Comparison of ENCODE assay signal across 8 cellular contexts in genomic region chr20:17969884-17970409, GRCh38. TPM values are rescaled to one million over a fixed set of nuclear protein-coding genes. Genes with fewer than 3 reads are reported as not detected.
DNase-seq lines count a peak whose midpoint lies in the region; ATAC-seq and TF ChIP-seq lines count a peak whose summit lies in the region.

No MANE protein-coding gene starts in this region.

- peak; percentile 35 for DNase-seq in activated CD4-positive, alpha-beta T cell treated with anti-CD3 and anti-CD28 coated beads for 48 hours
- DNase-seq in activated CD4-positive, alpha-beta T cell treated with anti-CD3 and anti-CD28 coated beads, Interleukin-2, amount 50 U/mL, for 4 hours, result no peak
- peak; percentile 77 for DNase-seq in MM.1S
- peak; percentile 9 for DNase-seq in activated T-helper 1 cell treated with Interleukin-2 at 50 U/mL for 16 hours (ENCODE audit: low read depth)
- no peak for DNase-seq in osteocyte (ENCODE audit: extremely low spot score, unreplicated experiment)
- DNase-seq in NCI-H128 (lab: John Stamatoyannopoulos, UW; ENCODE audit: unreplicated experiment), result no peak

- H4K20me1 ChIP-seq in MM.1S (ENCODE audit: insufficient read depth, low read length), result peaks cover 17% of the 10 kb centered on the region

- ATAC-seq in gastroesophageal sphincter (no peak), GM21423 (IDR thresholded peaks at IDR 0.05; ENCODE audit: unreplicated experiment) (no peak)

- TF ChIP-seq CTCF in MM.1S (IDR thresholded peaks at IDR 0.05; ENCODE audit: low read length) (no peak), gastroesophageal sphincter (IDR thresholded peaks at IDR 0.05) (no peak), osteocyte (IDR thresholded peaks at IDR 0.05) (no peak)

- no peaks in the 10 kb centered on the region for H3K9me3 Mint-ChIP-seq in osteocyte (ENCODE audit: unreplicated experiment)

- H3K4me3 ChIP-seq in MM.1S (ENCODE audit: low read length), result peak overlapping the region; percentile 97
- peak overlapping the region; percentile 71 to 84 for H3K4me3 ChIP-seq in gastroesophageal sphincter

- H3K27me3 ChIP-seq in MM.1S (replicated peaks; ENCODE audit: insufficient read depth, low read length) (no peaks in the 10 kb centered on the region), gastroesophageal sphincter (no peaks in the 10 kb centered on the region)

- WGBS in gastroesophageal sphincter (ENCODE audit: low coverage in 1 of 2), 2 donors, result 0 to 12% methylated on average over 8 of the region's 9 CpGs

- peaks cover 13% of the 10 kb centered on the region for H3K36me3 Mint-ChIP-seq in osteocyte (ENCODE audit: unreplicated experiment)

- H2AFZ ChIP-seq in MM.1S (ENCODE audit: low read length), result peak overlapping the region; percentile 75; the same call in 1 of the 2 replicates

- H3K27ac ChIP-seq in MM.1S (ENCODE audit: low read length), result peak overlapping the region; percentile 99
- peak overlapping the region; percentile 71 to 98 (median 95) for H3K27ac ChIP-seq in gastroesophageal sphincter

- no peak for TF ChIP-seq EP300 in gastroesophageal sphincter (IDR thresholded peaks at IDR 0.05)

- H3K36me3 ChIP-seq in MM.1S (replicated peaks; ENCODE audit: insufficient read depth, low read length) (peaks cover 5% of the 10 kb centered on the region; the same call in 1 of the 2 replicates), gastroesophageal sphincter (no peaks in the 10 kb centered on the region)

- H3K4me1 ChIP-seq in MM.1S (ENCODE audit: low read length) (peaks cover 17% of the 10 kb centered on the region), gastroesophageal sphincter (peaks cover 0 to 70% (median 17%) of the 10 kb centered on the region in 3 donors)

- peak overlapping the region; percentile 81 for H3K4me3 Mint-ChIP-seq in osteocyte (ENCODE audit: unreplicated experiment)

- H3K27me3 Mint-ChIP-seq in osteocyte (ENCODE audit: unreplicated experiment), result no peaks in the 10 kb centered on the region

- TF ChIP-seq POLR2A in gastroesophageal sphincter (IDR thresholded peaks at IDR 0.05), result no peak

- H3K4me1 Mint-ChIP-seq in osteocyte (ENCODE audit: unreplicated experiment), result peaks cover 67% of the 10 kb centered on the region

- H3K9ac ChIP-seq in MM.1S (ENCODE audit: low read length), result peak overlapping the region; percentile 99

- H3F3A ChIP-seq in MM.1S (ENCODE audit: insufficient read depth, low read length), result peaks cover 58% of the 10 kb centered on the region

- peak overlapping the region; percentile 99 for H3K27ac Mint-ChIP-seq in osteocyte (ENCODE audit: unreplicated experiment)

- no peaks in the 10 kb centered on the region for H3K9me3 ChIP-seq in MM.1S (replicated peaks; ENCODE audit: insufficient read depth, low read length)
- no peaks in the 10 kb centered on the region for H3K9me3 ChIP-seq in gastroesophageal sphincter

- no peaks in the 10 kb centered on the region for H3K9me2 ChIP-seq in MM.1S (replicated peaks; ENCODE audit: insufficient read depth, low read length)

- peak overlapping the region; percentile 85 for H3K4me2 ChIP-seq in MM.1S (ENCODE audit: low read depth, low read length)

- H3K79me2 ChIP-seq in MM.1S (ENCODE audit: low read length), result peaks cover 93% of the 10 kb centered on the region

RNA-seq across cellular contexts. Expression of gene MGME1, which starts 1.1 kb away (rescaled TPM):
- 10 to 100 TPM in 2 of 4 donors, 1 to 10 TPM in 2; 6.3 to 13.5 (median 9.9) TPM for total RNA-seq in gastroesophageal sphincter
- total RNA-seq in osteocyte, result 38.5 and 40.5 TPM in 2 replicates

RNA-seq across cellular contexts. Expression of gene SNX5, which starts 1.4 kb away (rescaled TPM):
- total RNA-seq in gastroesophageal sphincter (10 to 100 TPM; 47.5 to 90.9 (median 70.2) TPM), osteocyte (140 and 147 TPM in 2 replicates)

Comparison
In these comparisons a context has a peak if more than half of its experiments do, and no peak if none do; other contexts are left out.
1. DNase-seq: peak in activated CD4-positive, alpha-beta T cell treated with anti-CD3 and anti-CD28 coated beads for 48 hours (single experiment), MM.1S (single experiment) and activated T-helper 1 cell treated with Interleukin-2 at 50 U/mL for 16 hours (single experiment); none in activated CD4-positive, alpha-beta T cell treated with anti-CD3 and anti-CD28 coated beads, Interleukin-2, amount 50 U/mL, for 4 hours (0 of 2), osteocyte (single experiment) and NCI-H128 (single experiment).